Comparison of ENCODE assay signal across 8 cellular contexts in genomic region chr17:82064433-82065192, GRCh38. TPM values are rescaled to one million over a fixed set of nuclear protein-coding genes. Genes with fewer than 3 reads are reported as not detected.
DNase-seq lines count a peak whose midpoint lies in the region; ATAC-seq, FAIRE-seq and TF ChIP-seq lines count a peak whose summit lies in the region.

No MANE protein-coding gene starts in this region.

- no peak for TF ChIP-seq CTCF in GM12865 (IDR thresholded peaks at IDR 0.05; ENCODE audit: insufficient read depth, low read depth, low read length, missing control alignments)
- TF ChIP-seq CTCF in H1 (IDR thresholded peaks at IDR 0.05; ENCODE audit: control extremely low read depth in 1 of 3, insufficient read depth in 1 of 3, low read depth in 1 of 3, low read length in 3 of 3), result no peak
- TF ChIP-seq CTCF in neural cell (IDR thresholded peaks at IDR 0.05; ENCODE audit: poor library complexity, severe bottlenecking), result no peak

- no peak overlapping the region for H2BK5ac ChIP-seq in H1 (ENCODE audit: low read depth, low read length)

- H2BK12ac ChIP-seq in H1 (ENCODE audit: low read depth, low read length), result no peak overlapping the region

- H3K36me3 ChIP-seq in H1 (ENCODE audit: control insufficient read depth in 2 of 4, insufficient read depth in 4 of 4, low read length in 3 of 4), result peaks cover 8 to 17% (median 14%) of the 10 kb centered on the region in 4 experiments; a peak in 5 of 8 replicates
- no peaks in the 10 kb centered on the region for H3K36me3 ChIP-seq in neural cell (ENCODE audit: insufficient read depth, low read length)

- H2AFZ ChIP-seq in H1 (ENCODE audit: low read length) (no peak overlapping the region), neural cell (ENCODE audit: low read depth, low read length) (no peak overlapping the region)

- no peak overlapping the region for H3K4ac ChIP-seq in H1 (replicated peaks; ENCODE audit: insufficient read length, low read depth, low read length)

- H2BK20ac ChIP-seq in H1 (ENCODE audit: low read length), result no peak overlapping the region

- no peak overlapping the region for H3K18ac ChIP-seq in H1 (ENCODE audit: extremely low read depth, low read length)

- H3K4me1 ChIP-seq in H1 (replicated peaks in 1 of 4; ENCODE audit: control insufficient read depth in 3 of 4, insufficient read depth in 4 of 4, low read length in 3 of 4), result peaks cover 0 to 10% (median 5%) of the 10 kb centered on the region in 4 experiments; a peak in 5 of 7 replicates

- CTCF ChIA-PET in H1 (lab: Charles Lee; ENCODE audit: partially characterized antibody), result interaction anchor here (0.7 to 4.3 kb wide), 10 partner anchors 9 to 137 kb away, joined by 3 to 21 read pairs (median 3); partner anchors contain the start of gene RAC3

- no peak overlapping the region for H3K14ac ChIP-seq in H1 (ENCODE audit: insufficient read length)

- H3K4me2 ChIP-seq in H1 (ENCODE audit: insufficient read depth in 1 of 2, low read depth in 2 of 2, low read length in 2 of 2), result peak overlapping the region; percentile 37 to 79
- H3K4me2 ChIP-seq in neural cell (ENCODE audit: low read length), result peak overlapping the region; percentile 61

- no peaks in the 10 kb centered on the region for H3K9me3 ChIP-seq in H1 (ENCODE audit: insufficient read depth in 2 of 2, low read depth in 1 of 2, low read length in 1 of 2)
- no peaks in the 10 kb centered on the region for H3K9me3 ChIP-seq in neural cell (ENCODE audit: low read length)

- TF ChIP-seq RAD21 in H1 (IDR thresholded peaks at IDR 0.05 in 1 of 2, conservative IDR thresholded peaks at IDR 0.05 in 1 of 2; ENCODE audit: low read depth in 2 of 2, low read length in 2 of 2), result no peak
- TF ChIP-seq RAD21 in neural cell (conservative IDR thresholded peaks at IDR 0.05), result no peak

- FAIRE-seq in H1 (lab: Jason Lieb, UNC) (no peak), H54 (lab: Jason Lieb, UNC) (no peak)

- H2BK120ac ChIP-seq in H1 (replicated peaks; ENCODE audit: low read depth, low read length), result no peak overlapping the region

- no peaks in the 10 kb centered on the region for H3F3A ChIP-seq in neural cell (ENCODE audit: insufficient read depth, low read length, poor library complexity, severe bottlenecking)

- H3K4me3 ChIP-seq in GM12865 (ENCODE audit: low read depth, low read length) (peak overlapping the region; percentile 98), H1 (ENCODE audit: extremely low read depth in 1 of 4, insufficient read depth in 2 of 4, low read depth in 3 of 4, low read length in 4 of 4) (peak overlapping the region; percentile 53 to 93 (median 77)), neural cell (ENCODE audit: low read length) (peak overlapping the region; percentile 94)

- no peaks in the 10 kb centered on the region for H3K27me3 ChIP-seq in H1 (replicated peaks in 1 of 4; ENCODE audit: control insufficient read depth in 3 of 4, extremely low read depth in 1 of 4, insufficient read depth in 3 of 4, low read length in 3 of 4)
- no peaks in the 10 kb centered on the region for H3K27me3 ChIP-seq in neural cell (ENCODE audit: insufficient read depth, low read depth, low read length)

- peaks cover 5% of the 10 kb centered on the region; the same call in 1 of the 2 replicates for H3K79me1 ChIP-seq in H1 (ENCODE audit: low read depth, low read length)

- ATAC-seq in HG02970 (IDR thresholded peaks at IDR 0.05; ENCODE audit: low FRiP score, unreplicated experiment) (no peak), GM18511 (IDR thresholded peaks at IDR 0.05; ENCODE audit: unreplicated experiment) (no peak)

- DNase-seq in GM12865 (ENCODE audit: low read depth) (peak; percentile 48), NCI-H69 (lab: John Stamatoyannopoulos, UW) (peak; percentile 37), H1 (ENCODE audit: low read depth in 1 of 2, low spot score in 2 of 2) (no peak), H54 (ENCODE audit: insufficient read length, low spot score) (no peak), A172 (ENCODE audit: low spot score) (no peak)

- H4K5ac ChIP-seq in H1 (ENCODE audit: insufficient read length, low read depth, low read length), result no peak overlapping the region

- H4K8ac ChIP-seq in H1 (ENCODE audit: extremely low read depth, insufficient read depth, low read length), result peak overlapping the region; percentile 93; the same call in 1 of the 2 replicates

- no peak overlapping the region for H3K56ac ChIP-seq in H1 (replicated peaks; ENCODE audit: insufficient read length, low read depth, low read length)

- TF ChIP-seq EP300 in H1 (IDR thresholded peaks at IDR 0.05; ENCODE audit: borderline replicate concordance in 1 of 2, low read depth in 2 of 2, low read length in 2 of 2), result no peak
- TF ChIP-seq EP300 in neural cell (conservative IDR thresholded peaks at IDR 0.05; ENCODE audit: poor library complexity, severe bottlenecking), result no peak

- POLR2A ChIA-PET in H1 (lab: Charles Lee; ENCODE audit: partially characterized antibody), result interaction anchor here (0.9 to 16.2 kb wide), 20 partner anchors 9 to 138 kb away, joined by 3 to 161 read pairs (median 4); partner anchors contain the start of genes DCXR, GPS1, RAC3 and RFNG

- no peak overlapping the region for H2BK15ac ChIP-seq in H1 (ENCODE audit: low read length)

- 77% methylated on average over 23 of the region's 36 CpGs; no CpG with 5 or more reads in 1 of the 2 experiments for WGBS in H1 (ENCODE audit: extremely low coverage in 1 of 2, insufficient coverage in 1 of 2, insufficient read length in 1 of 2, insufficient replicate concordance in 2 of 2, low coverage in 1 of 2, low lambda C conversion rate in 2 of 2, missing lambda C conversion rate in 1 of 2), 2 experiments

- H3K23me2 ChIP-seq in H1 (ENCODE audit: low read depth, low read length), result peaks cover 8% of the 10 kb centered on the region; the same call in 1 of the 2 replicates

- H3K9me2 ChIP-seq in neural cell (ENCODE audit: insufficient read depth, low read length), result no peaks in the 10 kb centered on the region

- H3K79me2 ChIP-seq in H1 (ENCODE audit: control insufficient read depth in 1 of 2, insufficient read depth in 2 of 2, low read length in 2 of 2) (no peaks in the 10 kb centered on the region), neural cell (replicated peaks; ENCODE audit: insufficient read depth, low read length) (no peaks in the 10 kb centered on the region)

- H3K23ac ChIP-seq in H1 (ENCODE audit: insufficient read length), result no peak overlapping the region

- no peak for TF ChIP-seq POLR2A in H1 (IDR thresholded peaks at IDR 0.05; ENCODE audit: control extremely low read depth in 1 of 2, low read depth in 2 of 2, low read length in 2 of 2)
- no peak for TF ChIP-seq POLR2A in H54 (IDR thresholded peaks at IDR 0.05; ENCODE audit: low read depth, low read length)

- H4K20me1 ChIP-seq in H1 (replicated peaks in 1 of 2; ENCODE audit: control insufficient read depth in 1 of 2, insufficient read depth in 2 of 2, low read length in 2 of 2) (peaks cover 0 to 3% of the 10 kb centered on the region in 2 experiments), neural cell (ENCODE audit: insufficient read depth) (no peaks in the 10 kb centered on the region)

- H3K27ac ChIP-seq in H1 (ENCODE audit: low read depth, low read length) (no peak overlapping the region), neural cell (ENCODE audit: low read length) (no peak overlapping the region)

- no peak overlapping the region for H2AK5ac ChIP-seq in H1 (ENCODE audit: low read depth, low read length)

- H3K9ac ChIP-seq in H1 (replicated peaks in 1 of 4; ENCODE audit: extremely low read depth in 1 of 4, low read depth in 3 of 4, low read length in 3 of 4) (peak overlapping the region; percentile 4 to 93 (median 58); a peak in 6 of 7 replicates), neural cell (ENCODE audit: low read length) (peak overlapping the region; percentile 72)

- H4K91ac ChIP-seq in H1 (replicated peaks; ENCODE audit: insufficient read length, low read length), result no peak overlapping the region

RNA-seq across cellular contexts. Expression of gene DUS1L, which starts 1.0 kb away (rescaled TPM):
- 68.0 and 69.1 TPM in 2 replicates for total RNA-seq in H1 (2021; fragmentation: NEBNext Ultra II Directional; extraction: Animal tissue kit (Norgen Biotek cat#: 25700))
- polyA plus RNA-seq in H1 (2011; rRNA removed), result 34.5 and 60.4 TPM in 2 replicates
- 66.5 TPM for polyA plus RNA-seq in H1 (2011; cell fraction: cytosol; rRNA removed)
- 317 TPM for polyA plus RNA-seq in H1 (2011; cell fraction: nucleus; rRNA removed)
- polyA plus RNA-seq in H1 (2012, experiment 1 of 2), result 43.1 to 60.5 TPM (median 57.0 TPM) in 4 replicates
- polyA plus RNA-seq in H1 (2012, experiment 2 of 2), result 60.6 TPM
- 38.5 TPM for polyA plus RNA-seq in H1 (2013, experiment 1 of 2)
- polyA plus RNA-seq in H1 (2013, experiment 2 of 2), result 36.1 TPM
- 19.1 and 24.6 TPM in 2 replicates for polyA minus RNA-seq in H1 (2011; rRNA and poly(A)+ RNA removed)
- 27.5 TPM for polyA minus RNA-seq in H1 (2011; cell fraction: cytosol; rRNA and poly(A)+ RNA removed)
- 58.5 TPM for polyA minus RNA-seq in H1 (2011; cell fraction: nucleus; rRNA and poly(A)+ RNA removed)
- 100 and 115 TPM in 2 replicates for polyA plus RNA-seq in neural cell
- 28.4 and 33.1 TPM in 2 replicates for polyA minus RNA-seq in neural cell
- total RNA-seq in A172 (2014; rRNA removed; shearing (Covaris generic)), result 107 and 165 TPM in 2 replicates

RNA-seq across cellular contexts. Expression of gene GPS1, which starts 12.9 kb away (rescaled TPM):
- 153 and 157 TPM in 2 replicates for total RNA-seq in H1 (2021; fragmentation: NEBNext Ultra II Directional; extraction: Animal tissue kit (Norgen Biotek cat#: 25700))
- 277 and 354 TPM in 2 replicates for polyA plus RNA-seq in H1 (2011; rRNA removed)
- 226 TPM for polyA plus RNA-seq in H1 (2011; cell fraction: cytosol; rRNA removed)
- polyA plus RNA-seq in H1 (2011; cell fraction: nucleus; rRNA removed), result 351 TPM
- 127 to 186 TPM (median 168 TPM) in 4 replicates for polyA plus RNA-seq in H1 (2012, experiment 1 of 2)
- polyA plus RNA-seq in H1 (2012, experiment 2 of 2), result 200 TPM
- polyA plus RNA-seq in H1 (2013, experiment 1 of 2), result 99.3 TPM
- polyA plus RNA-seq in H1 (2013, experiment 2 of 2), result 100 TPM
- 137 and 141 TPM in 2 replicates for polyA minus RNA-seq in H1 (2011; rRNA and poly(A)+ RNA removed)
- polyA minus RNA-seq in H1 (2011; cell fraction: cytosol; rRNA and poly(A)+ RNA removed), result 110 TPM
- polyA minus RNA-seq in H1 (2011; cell fraction: nucleus; rRNA and poly(A)+ RNA removed), result 96.5 TPM
- 170 and 215 TPM in 2 replicates for polyA plus RNA-seq in neural cell
- polyA minus RNA-seq in neural cell, result 106 and 121 TPM in 2 replicates
- 185 and 187 TPM in 2 replicates for total RNA-seq in A172 (2014; rRNA removed; shearing (Covaris generic))

RNA-seq across cellular contexts. Expression of gene RFNG, which starts 13.0 kb away (rescaled TPM):
- total RNA-seq in H1 (2021; fragmentation: NEBNext Ultra II Directional; extraction: Animal tissue kit (Norgen Biotek cat#: 25700)), result 26.7 and 30.9 TPM in 2 replicates
- polyA plus RNA-seq in H1 (2011; rRNA removed) (28.4 and 50.3 TPM in 2 replicates), neural cell (176 and 200 TPM in 2 replicates)
- 25.7 TPM for polyA plus RNA-seq in H1 (2011; cell fraction: cytosol; rRNA removed)
- polyA plus RNA-seq in H1 (2011; cell fraction: nucleus; rRNA removed), result 139 TPM
- polyA plus RNA-seq in H1 (2012, experiment 1 of 2), result 26.1 to 34.2 TPM (median 32.0 TPM) in 4 replicates
- polyA plus RNA-seq in H1 (2012, experiment 2 of 2), result 32.2 TPM
- polyA plus RNA-seq in H1 (2013, experiment 1 of 2), result 26.3 TPM
- 26.6 TPM for polyA plus RNA-seq in H1 (2013, experiment 2 of 2)
- polyA minus RNA-seq in H1 (2011; rRNA and poly(A)+ RNA removed), result 8.3 and 9.7 TPM in 2 replicates
- polyA minus RNA-seq in H1 (2011; cell fraction: cytosol; rRNA and poly(A)+ RNA removed), result 15.2 TPM
- 23.8 TPM for polyA minus RNA-seq in H1 (2011; cell fraction: nucleus; rRNA and poly(A)+ RNA removed)
- polyA minus RNA-seq in neural cell, result 20.8 and 27.0 TPM in 2 replicates
- 42.8 and 50.1 TPM in 2 replicates for total RNA-seq in A172 (2014; rRNA removed; shearing (Covaris generic))

RNA-seq across cellular contexts. Expression of gene DCXR, which starts 27.1 kb away (rescaled TPM):
- 96.3 and 110 TPM in 2 replicates for total RNA-seq in H1 (2021; fragmentation: NEBNext Ultra II Directional; extraction: Animal tissue kit (Norgen Biotek cat#: 25700))
- 212 and 338 TPM in 2 replicates for polyA plus RNA-seq in H1 (2011; rRNA removed)
- polyA plus RNA-seq in H1 (2011; cell fraction: cytosol; rRNA removed), result 163 TPM
- polyA plus RNA-seq in H1 (2011; cell fraction: nucleus; rRNA removed), result 167 TPM
- 92.1 to 118 TPM (median 110 TPM) in 4 replicates for polyA plus RNA-seq in H1 (2012, experiment 1 of 2)
- 187 TPM for polyA plus RNA-seq in H1 (2012, experiment 2 of 2)
- 57.6 TPM for polyA plus RNA-seq in H1 (2013, experiment 1 of 2)
- 58.1 TPM for polyA plus RNA-seq in H1 (2013, experiment 2 of 2)
- polyA minus RNA-seq in H1 (2011; rRNA and poly(A)+ RNA removed), result 35.5 and 81.7 TPM in 2 replicates
- polyA minus RNA-seq in H1 (2011; cell fraction: cytosol; rRNA and poly(A)+ RNA removed), result 40.5 TPM
- polyA minus RNA-seq in H1 (2011; cell fraction: nucleus; rRNA and poly(A)+ RNA removed), result 31.1 TPM
- polyA plus RNA-seq in neural cell, result 129 and 148 TPM in 2 replicates
- polyA minus RNA-seq in neural cell, result 35.3 and 35.5 TPM in 2 replicates
- 104 and 113 TPM in 2 replicates for total RNA-seq in A172 (2014; rRNA removed; shearing (Covaris generic))

RNA-seq across cellular contexts. Expression of gene RAC3, which starts 33.1 kb away (rescaled TPM):
- total RNA-seq in H1 (2021; fragmentation: NEBNext Ultra II Directional; extraction: Animal tissue kit (Norgen Biotek cat#: 25700)), result 167 and 177 TPM in 2 replicates
- polyA plus RNA-seq in H1 (2011; rRNA removed), result 299 and 520 TPM in 2 replicates
- polyA plus RNA-seq in H1 (2011; cell fraction: cytosol; rRNA removed), result 290 TPM
- polyA plus RNA-seq in H1 (2011; cell fraction: nucleus; rRNA removed), result 408 TPM
- 93.2 to 160 TPM (median 150 TPM) in 4 replicates for polyA plus RNA-seq in H1 (2012, experiment 1 of 2)
- 143 TPM for polyA plus RNA-seq in H1 (2012, experiment 2 of 2)
- 141 TPM for polyA plus RNA-seq in H1 (2013, experiment 1 of 2)
- 139 TPM for polyA plus RNA-seq in H1 (2013, experiment 2 of 2)
- polyA minus RNA-seq in H1 (2011; rRNA and poly(A)+ RNA removed), result 54.1 and 62.9 TPM in 2 replicates
- polyA minus RNA-seq in H1 (2011; cell fraction: cytosol; rRNA and poly(A)+ RNA removed), result 82.6 TPM
- 83.3 TPM for polyA minus RNA-seq in H1 (2011; cell fraction: nucleus; rRNA and poly(A)+ RNA removed)
- 198 and 211 TPM in 2 replicates for polyA plus RNA-seq in neural cell
- polyA minus RNA-seq in neural cell, result 52.8 and 57.3 TPM in 2 replicates
- total RNA-seq in A172 (2014; rRNA removed; shearing (Covaris generic)), result 7.0 TPM in 1 of 2 replicates, not detected in the other

Comparison
In these comparisons a context has a peak if more than half of its experiments do, and no peak if none do; other contexts are left out.
1. DNase-seq: peak in GM12865 (single experiment) and NCI-H69 (single experiment); none in H1 (0 of 2), H54 (single experiment) and A172 (single experiment).
2. Peak in every context shown above with its lines, with median percentiles within 50 percentile points of each other: H3K4me3 ChIP-seq.